9 cellular contexts compared by ENCODE assay signal in the genomic region with DNA sequence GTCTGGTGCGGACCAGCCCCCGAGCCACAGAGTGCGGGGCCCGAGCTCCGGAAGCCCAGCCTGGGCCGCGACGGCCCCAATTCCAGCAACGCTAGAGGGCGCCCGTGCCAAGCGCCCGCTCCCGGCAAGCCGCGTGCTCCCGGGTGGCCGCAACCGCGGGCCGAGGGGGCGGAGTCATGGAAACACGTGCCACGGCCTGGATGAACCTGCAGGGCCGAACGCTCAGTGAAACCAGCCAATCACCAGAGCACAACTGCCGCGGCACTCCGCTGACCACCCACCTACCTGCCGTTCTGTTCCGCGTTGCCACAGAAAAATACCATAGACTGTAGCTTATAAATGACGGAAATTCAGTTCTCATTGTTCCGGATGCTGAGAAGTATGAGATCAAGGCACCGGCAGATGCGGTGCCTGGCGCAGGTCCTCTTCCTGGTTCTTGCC.
DNase-seq lines count a peak whose midpoint lies in the region; ATAC-seq and TF ChIP-seq lines count a peak whose summit lies in the region.
"Had no signal": no experiment of that assay in that cellular context is flagged by ENCODE, and none has a peak within 500 bp of the region (broad histone marks: within the 10 kb centered on the region; RNA-seq: fewer than 3 reads in every experiment).

No MANE protein-coding gene starts in this region.

- TF ChIP-seq POLR2A in esophagus squamous epithelium (IDR thresholded peaks at IDR 0.05), result no peak

- ATAC-seq in natural killer cell (peak; percentile 77 to 90 (median 87)), HG02763 (IDR thresholded peaks at IDR 0.05; ENCODE audit: unreplicated experiment) (no peak), GM21360 (IDR thresholded peaks at IDR 0.05; ENCODE audit: unreplicated experiment) (no peak)
- no peak for ATAC-seq in stimulated activated memory B cell treated with anti-CD40 and anti-IgM and Interleukin-4, amounts not matched to agents 10 μg/mL and 1 μg/mL and 100 μg/mL, for 72 hours

- peaks cover 41 to 46% of the 10 kb centered on the region in 2 donors for H3K4me1 Mint-ChIP-seq in natural killer cell
- H3K4me1 Mint-ChIP-seq in stimulated activated memory B cell treated with anti-CD40 and anti-IgM and Interleukin-4, amounts not matched to agents 10 μg/mL and 1 μg/mL and 100 μg/mL, for 72 hours, result no peaks in the 10 kb centered on the region

- intact Hi-C loops in esophagus squamous epithelium (cut with DNase I), result no loop called here
- intact Hi-C loops in natural killer cell (cut with micrococcal nuclease), result loop anchor here (1.0 kb wide), 1 partner anchor 30 kb away; no protein-coding TSS in a partner anchor

- H3K9me3 Mint-ChIP-seq in natural killer cell, result peaks cover 0 to 2% of the 10 kb centered on the region in 2 donors
- H3K9me3 Mint-ChIP-seq in stimulated activated memory B cell treated with anti-CD40 and anti-IgM and Interleukin-4, amounts not matched to agents 10 μg/mL and 1 μg/mL and 100 μg/mL, for 72 hours, result peaks cover 3% of the 10 kb centered on the region

- H3K4me1 ChIP-seq in ACC112 (ENCODE audit: control insufficient read depth, insufficient read depth, low read length, unreplicated experiment) (peaks cover 5% of the 10 kb centered on the region), esophagus squamous epithelium (peaks cover 12 to 32% (median 16%) of the 10 kb centered on the region in 3 donors)

- H3K27me3 ChIP-seq in ACC112 (ENCODE audit: insufficient read depth, low read length), result peaks cover 11% of the 10 kb centered on the region
- H3K27me3 ChIP-seq in esophagus squamous epithelium, result peaks cover 0 to 32% (median 0%) of the 10 kb centered on the region in 4 donors

- peak; percentile 4 for DNase-seq in KBM-7
- peak; percentile 78 for DNase-seq in activated T-cell treated with anti-CD3 and anti-CD28 coated beads for 48 hours (ENCODE audit: low read depth)
- DNase-seq in esophagus squamous epithelium (lab: John Stamatoyannopoulos, UW), result no peak
- peak; percentile 74 for DNase-seq in natural killer cell

- peaks cover 0 to 7% of the 10 kb centered on the region in 2 donors for H3K27me3 Mint-ChIP-seq in natural killer cell (ENCODE audit: low read depth in 2 of 2)
- peaks cover 67% of the 10 kb centered on the region for H3K27me3 Mint-ChIP-seq in stimulated activated memory B cell treated with anti-CD40 and anti-IgM and Interleukin-4, amounts not matched to agents 10 μg/mL and 1 μg/mL and 100 μg/mL, for 72 hours

- WGBS in esophagus squamous epithelium, 2 donors, result 25 to 50% methylated on average over 2 to 32 of the region's 37 CpGs

- TF ChIP-seq CTCF in esophagus squamous epithelium (IDR thresholded peaks at IDR 0.05) (peak; percentile 46 to 85 (median 58)), natural killer cell (IDR thresholded peaks at IDR 0.05) (peak; percentile 90)

- no peak overlapping the region for H3K27ac ChIP-seq in ACC112 (ENCODE audit: low read depth, low read length)
- no peak overlapping the region for H3K27ac ChIP-seq in esophagus squamous epithelium
- H3K27ac ChIP-seq: epithelial cell of prostate had no signal

- H3K79me2 ChIP-seq in ACC112 (ENCODE audit: control insufficient read depth, insufficient read depth, low read length, unreplicated experiment), result no peaks in the 10 kb centered on the region

- H3K36me3 ChIP-seq in ACC112 (ENCODE audit: insufficient read depth, low read length) (no peaks in the 10 kb centered on the region), esophagus squamous epithelium (no peaks in the 10 kb centered on the region)

- peak overlapping the region; percentile 77 for H3K4me3 Mint-ChIP-seq in natural killer cell
- H3K4me3 Mint-ChIP-seq in stimulated activated memory B cell treated with anti-CD40 and anti-IgM and Interleukin-4, amounts not matched to agents 10 μg/mL and 1 μg/mL and 100 μg/mL, for 72 hours, result peak overlapping the region; percentile 18

- in situ Hi-C loops in KBM-7 (cut with MboI; ENCODE audit: low pct_unique_long_range_greater_than_20kb, low sequenced_read_pairs), result no loop called here

- no peaks in the 10 kb centered on the region for H3K9me3 ChIP-seq in esophagus squamous epithelium

- H3K36me3 Mint-ChIP-seq in natural killer cell, result no peaks in the 10 kb centered on the region
- no peaks in the 10 kb centered on the region for H3K36me3 Mint-ChIP-seq in stimulated activated memory B cell treated with anti-CD40 and anti-IgM and Interleukin-4, amounts not matched to agents 10 μg/mL and 1 μg/mL and 100 μg/mL, for 72 hours

- H3K4me3 ChIP-seq in ACC112 (ENCODE audit: low read depth, low read length), result peak overlapping the region; percentile 75
- H3K4me3 ChIP-seq in esophagus squamous epithelium, result peak overlapping the region in 2 of 4 donors; percentile 22 to 41

- H2AFZ ChIP-seq in ACC112 (ENCODE audit: low read length, unreplicated experiment), result peak overlapping the region; percentile 85

- H3K27ac Mint-ChIP-seq in natural killer cell, result peak overlapping the region; percentile 66 to 75
- no peak overlapping the region for H3K27ac Mint-ChIP-seq in stimulated activated memory B cell treated with anti-CD40 and anti-IgM and Interleukin-4, amounts not matched to agents 10 μg/mL and 1 μg/mL and 100 μg/mL, for 72 hours

Comparison
In these comparisons a context has a peak if more than half of its experiments do, and no peak if none do; other contexts are left out.
1. ATAC-seq: peak in natural killer cell (3 of 3); none in stimulated activated memory B cell treated with anti-CD40 and anti-IgM and Interleukin-4, amounts not matched to agents 10 μg/mL and 1 μg/mL and 100 μg/mL, for 72 hours (single experiment), HG02763 (single experiment) and GM21360 (single experiment).